In genomic region chr7:71649812-71650211, GRCh38 we compare ENCODE assay signal across 1 cellular context.
TF ChIP-seq lines count a peak whose summit lies in the region.

No MANE protein-coding gene starts in this region.

TF ChIP-seq in GM23338, 12 proteins besides CTCF, POLR2A, EP300 and RAD21 (continued from another document):
- no peak for TF ChIP-seq EZH2phosphoT487 (IDR thresholded peaks at IDR 0.05; ENCODE audit: unreplicated experiment)
- no peak for TF ChIP-seq REST (IDR thresholded peaks at IDR 0.05; ENCODE audit: unreplicated experiment)
- no peak for TF ChIP-seq NANOG (IDR thresholded peaks at IDR 0.05; ENCODE audit: borderline replicate concordance)
- no peak for TF ChIP-seq EZH2 (IDR thresholded peaks at IDR 0.05; ENCODE audit: low read depth, unreplicated experiment)
- TF ChIP-seq ZNF331 (CRISPR knock-in tag; IDR thresholded peaks at IDR 0.05; ENCODE audit: low read depth): no peak
- TF ChIP-seq ETS1 (IDR thresholded peaks at IDR 0.05): no peak
- no peak for TF ChIP-seq STAT1 (IDR thresholded peaks at IDR 0.05; ENCODE audit: unreplicated experiment)
- no peak for TF ChIP-seq CREB1 (CRISPR knock-in tag; IDR thresholded peaks at IDR 0.05; ENCODE audit: low read depth)
- TF ChIP-seq ZNF462 (CRISPR knock-in tag; IDR thresholded peaks at IDR 0.05): no peak
- no peak for TF ChIP-seq POLR2AphosphoS5 (IDR thresholded peaks at IDR 0.05; ENCODE audit: low read depth)
